ENCODE assay signal across 12 cellular contexts in the genomic region with DNA sequence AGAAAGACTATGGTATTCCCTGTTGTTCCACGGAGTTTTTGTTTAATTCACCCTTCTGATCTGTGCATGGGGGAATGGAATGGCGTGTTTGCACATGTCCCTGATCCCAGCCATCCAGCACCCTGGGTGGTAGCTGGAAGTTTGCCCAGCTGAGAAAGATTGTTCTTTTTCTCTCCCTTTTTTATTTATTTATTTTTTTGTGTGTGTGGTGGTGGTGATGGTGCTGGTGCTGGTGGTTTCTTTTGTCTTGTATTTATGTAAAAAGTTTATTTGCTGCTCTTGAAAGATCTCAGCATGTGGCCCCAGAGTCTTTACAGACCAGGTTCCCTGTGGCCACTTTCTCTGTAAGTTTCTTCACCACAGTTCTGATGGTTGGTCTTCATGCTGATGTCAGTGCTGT.
A peak's percentile ranks its signal among the peaks of the same experiment; 100 is the strongest.
DNase-seq lines count a peak whose midpoint lies in the region; ATAC-seq and TF ChIP-seq lines count a peak whose summit lies in the region.
"Had no signal": no experiment of that assay in that cellular context is flagged by ENCODE, and none has a peak within 500 bp of the region (broad histone marks: within the 10 kb centered on the region; RNA-seq: fewer than 3 reads in every experiment).

No MANE protein-coding gene starts in this region.

- H3K36me3 ChIP-seq in HUES64 (ENCODE audit: insufficient read depth, low read length) = no peaks in the 10 kb centered on the region
- H3K36me3 ChIP-seq in RWPE2 (ENCODE audit: low read depth) = no peaks in the 10 kb centered on the region
- H3K36me3 ChIP-seq in iPS-18a (ENCODE audit: control insufficient read depth, low read depth, low read length) = no peaks in the 10 kb centered on the region

- no peaks in the 10 kb centered on the region for H3K27me3 Mint-ChIP-seq in nephron progenitor cell (ENCODE audit: low read depth, poor library complexity)

- no peak overlapping the region; the same call in 1 of the 2 replicates for H3K4me3 ChIP-seq in HUES64 (ENCODE audit: low read length)
- no peak overlapping the region for H3K4me3 ChIP-seq in RWPE2 (ENCODE audit: severe bottlenecking)
- H3K4me3 ChIP-seq in iPS-18a (ENCODE audit: low read length) = peak overlapping the region; percentile 18

- H3K4me1 ChIP-seq in HUES64 (ENCODE audit: insufficient read depth, low read length) = peaks cover 81% of the 10 kb centered on the region
- peaks cover 13% of the 10 kb centered on the region for H3K4me1 ChIP-seq in RWPE2 (ENCODE audit: insufficient read depth, poor library complexity, severe bottlenecking)
- H3K4me1 ChIP-seq in iPS-18a (ENCODE audit: control insufficient read depth, low read depth, low read length) = peaks cover 78% of the 10 kb centered on the region

- H3K27ac Mint-ChIP-seq in nephron progenitor cell = no peak overlapping the region

- H3K27me3 ChIP-seq in HUES64 (ENCODE audit: insufficient read depth, low read length) (no peaks in the 10 kb centered on the region; the same call in 1 of the 2 replicates), RWPE2 (ENCODE audit: insufficient read depth, poor library complexity, severe bottlenecking) (no peaks in the 10 kb centered on the region), iPS-18a (ENCODE audit: control insufficient read depth, insufficient read depth, low read length) (no peaks in the 10 kb centered on the region)

- H3K4me1 Mint-ChIP-seq in nephron progenitor cell = peaks cover 80% of the 10 kb centered on the region

- 10% methylated on average over 2 of the region's 2 CpGs for WGBS in HUES64

- no peak overlapping the region for H3K4me3 Mint-ChIP-seq in nephron progenitor cell

- H3K9ac ChIP-seq in HUES64 (ENCODE audit: low read depth, low read length) (no peak overlapping the region), iPS-18a (ENCODE audit: low read length) (no peak overlapping the region)

- DNase-seq in COR-L47 (lab: John Stamatoyannopoulos, UW) (peak; percentile 70), RWPE2 (ENCODE audit: low spot score) (no peak), AG08396 (ENCODE audit: low spot score) (no peak), nephron progenitor cell (no peak), AML-193 (lab: John Stamatoyannopoulos, UW) (no peak)
- DNase-seq: left colon; NCI-H1436; Right ventricle myocardium superior; stimulated activated CD4-positive, alpha-beta T cell treated with anti-CD3 and anti-CD28 coated beads, Interleukin-15, amount 100 ng/mL, for 24 hours had no signal

- peak overlapping the region; percentile 86; the same call in 1 of the 2 replicates for H3K27ac ChIP-seq in HUES64 (ENCODE audit: low read depth, low read length)
- H3K27ac ChIP-seq in RWPE2 (ENCODE audit: poor library complexity, severe bottlenecking) = no peak overlapping the region
- no peak overlapping the region for H3K27ac ChIP-seq in iPS-18a (ENCODE audit: low read length)

- H3K36me3 Mint-ChIP-seq in nephron progenitor cell (ENCODE audit: low read depth) = no peaks in the 10 kb centered on the region

- no peaks in the 10 kb centered on the region for H3K9me3 Mint-ChIP-seq in nephron progenitor cell

- H3K9me3 ChIP-seq in HUES64 (ENCODE audit: insufficient read depth, low read depth, low read length) = no peaks in the 10 kb centered on the region
- H3K9me3 ChIP-seq in RWPE2 (ENCODE audit: severe bottlenecking) = no peaks in the 10 kb centered on the region
- H3K9me3 ChIP-seq in iPS-18a (ENCODE audit: control insufficient read depth, low read depth, low read length) = no peaks in the 10 kb centered on the region

- ATAC-seq in RWPE2 (ENCODE audit: low read depth) = peak; percentile 55; the same call in 2 of the 3 replicates
- ATAC-seq in GM18519 (IDR thresholded peaks at IDR 0.05; ENCODE audit: low FRiP score, unreplicated experiment) = no peak
- ATAC-seq: left colon had no signal

- no peak for TF ChIP-seq CTCF in RWPE2 (IDR thresholded peaks at IDR 0.05; ENCODE audit: poor library complexity, severe bottlenecking)
- TF ChIP-seq CTCF in nephron progenitor cell (IDR thresholded peaks at IDR 0.05) = no peak
